Comparison of ENCODE assay signal across 8 cellular contexts in the genomic region with DNA sequence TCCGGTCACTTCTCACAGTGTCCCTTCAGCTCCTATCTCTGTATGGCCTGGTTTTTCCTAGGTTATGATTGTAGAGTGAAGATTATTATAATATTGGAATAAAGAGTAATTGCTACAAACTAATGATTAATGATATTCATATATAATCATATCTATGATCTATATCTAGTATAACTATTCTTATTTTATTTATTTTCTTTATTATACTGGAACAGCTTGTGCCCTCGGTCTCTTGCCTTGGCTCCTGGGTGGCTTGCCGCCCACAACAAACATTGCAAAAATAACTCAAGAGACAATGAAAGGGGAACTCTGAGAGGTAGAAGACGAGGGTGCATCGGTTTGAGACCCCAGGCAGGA. TPM values are rescaled to one million over a fixed set of nuclear protein-coding genes. Genes with fewer than 3 reads are reported as not detected.
A peak's percentile ranks its signal among the peaks of the same experiment; 100 is the strongest.
DNase-seq lines count a peak whose midpoint lies in the region; ATAC-seq and TF ChIP-seq lines count a peak whose summit lies in the region.
"Not testable (repeated sequence)": the region's sequence is repeated elsewhere in the genome, so short reads cannot be mapped to it uniquely, and the experiment has no call there.

No MANE protein-coding gene starts in this region.

- TF ChIP-seq CTCF in CD8-positive, alpha-beta T cell (IDR thresholded peaks at IDR 0.05) = peak; percentile 5
- not testable (repeated sequence) for TF ChIP-seq CTCF in MM.1S (IDR thresholded peaks at IDR 0.05; ENCODE audit: low read length); astrocyte of the spinal cord (IDR thresholded peaks at IDR 0.05; ENCODE audit: low read depth, low read length); esophagus squamous epithelium (IDR thresholded peaks at IDR 0.05); uterus (IDR thresholded peaks at IDR 0.05)
- TF ChIP-seq CTCF in gastrocnemius medialis (IDR thresholded peaks at IDR 0.05 in 4 of 5, conservative IDR thresholded peaks at IDR 0.05 in 1 of 5) = peak in 2 of 5 experiments; percentile 14 to 15

- not testable (repeated sequence) for H3F3A ChIP-seq in MM.1S (ENCODE audit: insufficient read depth, low read length)

- peak overlapping the region; percentile 99 for H3K27ac Mint-ChIP-seq in CD8-positive, alpha-beta T cell
- H3K27ac Mint-ChIP-seq in activated CD4-positive, alpha-beta T cell treated with anti-CD3 and anti-CD28 coated beads, Interleukin-2, amount 10 ng/mL, durations not matched to agents 7 days and 5 days = peak overlapping the region; percentile 96

- not testable (repeated sequence) for H3K9me3 Mint-ChIP-seq in CD8-positive, alpha-beta T cell; activated CD4-positive, alpha-beta T cell treated with anti-CD3 and anti-CD28 coated beads, Interleukin-2, amount 10 ng/mL, durations not matched to agents 7 days and 5 days

- POLR2A ChIA-PET in CD8-positive, alpha-beta T cell (lab: Charles Lee); activated CD4-positive, alpha-beta T cell treated with anti-CD3 and anti-CD28 coated beads, Interleukin-2, amount 10 ng/mL, durations not matched to agents 7 days and 5 days (lab: Charles Lee): not testable (repeated sequence)

- not testable (repeated sequence) for H3K9me2 ChIP-seq in MM.1S (replicated peaks; ENCODE audit: insufficient read depth, low read length)

- 40 to 58% methylated on average over 5 of the region's 5 CpGs for WGBS in esophagus squamous epithelium, 2 donors

- not testable (repeated sequence) for H3K4me1 ChIP-seq in CD8-positive, alpha-beta T cell (ENCODE audit: insufficient read depth, low read length); MM.1S (ENCODE audit: low read length); esophagus squamous epithelium; mucosa of stomach (ENCODE audit: control insufficient read depth, insufficient read depth, low read length); gastrocnemius medialis; uterus

- H2AFZ ChIP-seq in MM.1S (ENCODE audit: low read length) = not testable (repeated sequence)

- H3K27ac ChIP-seq in CD8-positive, alpha-beta T cell (ENCODE audit: low read depth, low read length) = peak overlapping the region; percentile 94
- H3K27ac ChIP-seq in MM.1S (ENCODE audit: low read length) (peak overlapping the region; percentile 83; the same call in 1 of the 2 replicates), esophagus squamous epithelium (peak overlapping the region in 3 of 4 donors; percentile 88 to 93 (median 91)), gastrocnemius medialis (peak overlapping the region; percentile 84 to 95 (median 92)), uterus (peak overlapping the region; percentile 98)

- not testable (repeated sequence) for H4K20me1 ChIP-seq in MM.1S (ENCODE audit: insufficient read depth, low read length)

- H3K4me3 Mint-ChIP-seq in CD8-positive, alpha-beta T cell = peak overlapping the region; percentile 97
- H3K4me3 Mint-ChIP-seq in activated CD4-positive, alpha-beta T cell treated with anti-CD3 and anti-CD28 coated beads, Interleukin-2, amount 10 ng/mL, durations not matched to agents 7 days and 5 days = peak overlapping the region; percentile 79

- not testable (repeated sequence) for H3K27me3 ChIP-seq in CD8-positive, alpha-beta T cell (ENCODE audit: insufficient read depth, low read length); esophagus squamous epithelium; mucosa of stomach (ENCODE audit: control insufficient read depth, insufficient read depth, low read length); gastrocnemius medialis; uterus
- peaks cover 12% of the 10 kb centered on the region; the same call in 1 of the 2 replicates for H3K27me3 ChIP-seq in MM.1S (replicated peaks; ENCODE audit: insufficient read depth, low read length)

- not testable (repeated sequence) for TF ChIP-seq POLR2A in esophagus squamous epithelium (IDR thresholded peaks at IDR 0.05); gastrocnemius medialis (IDR thresholded peaks at IDR 0.05); uterus (IDR thresholded peaks at IDR 0.05)

- CTCF ChIA-PET in CD8-positive, alpha-beta T cell (lab: Charles Lee) = interaction anchor here (0.7 kb wide), 1 partner anchor 18 kb away, joined by 3 read pairs; no protein-coding TSS in a partner anchor
- CTCF ChIA-PET in activated CD4-positive, alpha-beta T cell treated with anti-CD3 and anti-CD28 coated beads, Interleukin-2, amount 10 ng/mL, durations not matched to agents 7 days and 5 days (lab: Charles Lee) = not testable (repeated sequence)

- not testable (repeated sequence) for H3K36me3 Mint-ChIP-seq in CD8-positive, alpha-beta T cell; activated CD4-positive, alpha-beta T cell treated with anti-CD3 and anti-CD28 coated beads, Interleukin-2, amount 10 ng/mL, durations not matched to agents 7 days and 5 days (ENCODE audit: low read depth)

- peak overlapping the region; percentile 64; the same call in 1 of the 2 replicates for H3K4me2 ChIP-seq in MM.1S (ENCODE audit: low read depth, low read length)

- ATAC-seq in CD8-positive, alpha-beta T cell; gastrocnemius medialis: not testable (repeated sequence)

- not testable (repeated sequence) for H3K79me2 ChIP-seq in MM.1S (ENCODE audit: low read length)

- H3K27me3 Mint-ChIP-seq in CD8-positive, alpha-beta T cell (ENCODE audit: low read depth); activated CD4-positive, alpha-beta T cell treated with anti-CD3 and anti-CD28 coated beads, Interleukin-2, amount 10 ng/mL, durations not matched to agents 7 days and 5 days: not testable (repeated sequence)

- not testable (repeated sequence) for H3K36me3 ChIP-seq in CD8-positive, alpha-beta T cell (ENCODE audit: insufficient read depth, low read length); MM.1S (replicated peaks; ENCODE audit: insufficient read depth, low read length); esophagus squamous epithelium; mucosa of stomach (ENCODE audit: control insufficient read depth, insufficient read depth, low read length); gastrocnemius medialis; uterus

- intact Hi-C loops in CD8-positive, alpha-beta T cell (cut with DNase I, micrococcal nuclease); esophagus squamous epithelium (cut with DNase I); gastrocnemius medialis (cut with DNase I; ENCODE audit: low total_unique reads); uterus (cut with DNase I; ENCODE audit: low total_unique reads): not testable (repeated sequence)

- H3K4me1 Mint-ChIP-seq in CD8-positive, alpha-beta T cell (ENCODE audit: low read depth) = peaks cover 13% of the 10 kb centered on the region
- peaks cover 22% of the 10 kb centered on the region for H3K4me1 Mint-ChIP-seq in activated CD4-positive, alpha-beta T cell treated with anti-CD3 and anti-CD28 coated beads, Interleukin-2, amount 10 ng/mL, durations not matched to agents 7 days and 5 days

- DNase-seq in CD8-positive, alpha-beta T cell; MM.1S; activated CD4-positive, alpha-beta T cell treated with anti-CD3 and anti-CD28 coated beads, Interleukin-2, amount 10 ng/mL, durations not matched to agents 7 days and 5 days; astrocyte of the spinal cord (ENCODE audit: low read depth, low spot score); esophagus squamous epithelium (lab: John Stamatoyannopoulos, UW); gastrocnemius medialis; uterus: not testable (repeated sequence)

- in situ Hi-C loops in astrocyte of the spinal cord (cut with HindIII; ENCODE audit: low sequenced_read_pairs); gastrocnemius medialis (cut with MboI; ENCODE audit: low sequenced_read_pairs in 4 of 4): not testable (repeated sequence)

- H3K9ac ChIP-seq in MM.1S (ENCODE audit: low read length) (peak overlapping the region; percentile 65; the same call in 1 of the 2 replicates), mucosa of stomach (ENCODE audit: low read length) (peak overlapping the region; percentile 82)

- H3K4me3 ChIP-seq in CD8-positive, alpha-beta T cell (ENCODE audit: low read depth, low read length); mucosa of stomach (ENCODE audit: low read length): not testable (repeated sequence)
- peak overlapping the region; percentile 74; the same call in 1 of the 2 replicates for H3K4me3 ChIP-seq in MM.1S (ENCODE audit: low read length)
- H3K4me3 ChIP-seq in astrocyte of the spinal cord (ENCODE audit: low read depth, low read length) = peak overlapping the region; percentile 64
- H3K4me3 ChIP-seq in esophagus squamous epithelium = peak overlapping the region; percentile 59 to 80 (median 68)
- peak overlapping the region; percentile 71 to 90 (median 84) for H3K4me3 ChIP-seq in gastrocnemius medialis
- peak overlapping the region in 1 of 2 donors; percentile 78 for H3K4me3 ChIP-seq in uterus

- H3K9me3 ChIP-seq in CD8-positive, alpha-beta T cell (ENCODE audit: low read length); MM.1S (replicated peaks; ENCODE audit: insufficient read depth, low read length); esophagus squamous epithelium; mucosa of stomach (ENCODE audit: control insufficient read depth, low read length); gastrocnemius medialis; uterus: not testable (repeated sequence)

RNA-seq across cellular contexts. Expression of a gene that starts 48.6 kb away (rescaled TPM):
- total RNA-seq in CD8-positive, alpha-beta T cell = 1 to 10 TPM; 9.5 to 9.7 TPM
- total RNA-seq in activated CD4-positive, alpha-beta T cell treated with anti-CD3 and anti-CD28 coated beads, Interleukin-2, amount 10 ng/mL, durations not matched to agents 7 days and 5 days = 10 to 100 TPM; 67.9 to 70.2 TPM
- 10 to 100 TPM in 3 of 4 donors, 1 to 10 TPM in 1; 9.4 to 13.6 (median 11.1) TPM for total RNA-seq in esophagus squamous epithelium
- total RNA-seq in gastrocnemius medialis = 10 to 100 TPM; 13.5 to 20.8 (median 17.6) TPM
- 10 to 100 TPM in 3 of 4 donors, 1 to 10 TPM in 1; 6.1 to 16.2 (median 15.4) TPM for total RNA-seq in uterus
